14 cellular contexts compared by ENCODE assay signal in the genomic region with DNA sequence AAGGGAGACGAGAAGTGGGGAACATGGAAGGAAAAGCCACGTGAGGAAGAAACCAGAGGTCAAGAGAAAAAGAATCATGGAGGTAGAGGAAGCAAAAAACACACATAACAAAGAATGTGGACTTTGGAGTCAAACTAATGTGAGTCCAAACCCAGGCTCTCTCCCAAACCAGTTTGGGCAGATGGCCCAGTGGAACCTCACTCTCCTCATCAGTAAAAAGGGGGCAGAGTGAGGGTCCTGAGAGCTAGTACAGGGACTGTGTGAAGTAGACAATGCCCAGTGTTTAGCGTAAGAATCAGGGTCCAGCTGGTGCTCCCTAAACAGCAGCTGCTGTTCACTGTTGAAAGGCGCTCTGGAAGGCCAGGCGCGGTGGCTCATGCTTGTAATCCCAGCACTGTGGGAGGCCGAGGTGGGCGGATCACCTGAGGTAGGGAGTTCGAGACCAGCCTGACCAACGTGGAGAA. TPM values are rescaled to one million over a fixed set of nuclear protein-coding genes. Genes with fewer than 3 reads are reported as not detected.
"Had no signal": no experiment of that assay in that cellular context is flagged by ENCODE, and none has a peak within 500 bp of the region (broad histone marks: within the 10 kb centered on the region; RNA-seq: fewer than 3 reads in every experiment).

No MANE protein-coding gene starts in this region.

RNA-seq across cellular contexts. Expression of gene ORM2, which starts 1.3 kb away (rescaled TPM):
- total RNA-seq: activated CD4-positive, alpha-beta T cell treated with anti-CD3 and anti-CD28 coated beads, Interleukin-2, amount 10 ng/mL, durations not matched to agents 24 days and 14 days; activated CD8-positive, alpha-beta memory T cell treated with anti-CD3 and anti-CD28 coated beads for 36 hours; activated CD8-positive, alpha-beta T cell treated with anti-CD3 and anti-CD28 coated beads for 36 hours; activated naive CD8-positive, alpha-beta T cell treated with anti-CD3 and anti-CD28 coated beads for 36 hours; activated T-cell treated with anti-CD3 and anti-CD28 coated beads, Interleukin-2, amount 50 U/mL, for 72 hours; activated T-helper 17 cell treated with anti-CD3 and anti-CD28 coated beads, Interleukin-2, amount 50 U/mL, for 72 hours; aorta; cardiac muscle cell; LHCN-M2; NCI-H460; PC-3; Peyer's patch; SJSA1 had no signal
- polyA plus RNA-seq: aorta, cardiac muscle cell, SK-N-SH had no signal

RNA-seq across cellular contexts. Expression of gene ORM1, which starts 5.5 kb away (rescaled TPM):
- total RNA-seq: activated CD4-positive, alpha-beta T cell treated with anti-CD3 and anti-CD28 coated beads, Interleukin-2, amount 10 ng/mL, durations not matched to agents 24 days and 14 days; activated CD8-positive, alpha-beta memory T cell treated with anti-CD3 and anti-CD28 coated beads for 36 hours; activated CD8-positive, alpha-beta T cell treated with anti-CD3 and anti-CD28 coated beads for 36 hours; activated naive CD8-positive, alpha-beta T cell treated with anti-CD3 and anti-CD28 coated beads for 36 hours; activated T-cell treated with anti-CD3 and anti-CD28 coated beads, Interleukin-2, amount 50 U/mL, for 72 hours; activated T-helper 17 cell treated with anti-CD3 and anti-CD28 coated beads, Interleukin-2, amount 50 U/mL, for 72 hours; cardiac muscle cell; LHCN-M2; NCI-H460; PC-3; Peyer's patch; SJSA1 had no signal
- polyA plus RNA-seq: SK-N-SH had no signal
